18 cellular contexts compared by ENCODE assay signal in the genomic region with DNA sequence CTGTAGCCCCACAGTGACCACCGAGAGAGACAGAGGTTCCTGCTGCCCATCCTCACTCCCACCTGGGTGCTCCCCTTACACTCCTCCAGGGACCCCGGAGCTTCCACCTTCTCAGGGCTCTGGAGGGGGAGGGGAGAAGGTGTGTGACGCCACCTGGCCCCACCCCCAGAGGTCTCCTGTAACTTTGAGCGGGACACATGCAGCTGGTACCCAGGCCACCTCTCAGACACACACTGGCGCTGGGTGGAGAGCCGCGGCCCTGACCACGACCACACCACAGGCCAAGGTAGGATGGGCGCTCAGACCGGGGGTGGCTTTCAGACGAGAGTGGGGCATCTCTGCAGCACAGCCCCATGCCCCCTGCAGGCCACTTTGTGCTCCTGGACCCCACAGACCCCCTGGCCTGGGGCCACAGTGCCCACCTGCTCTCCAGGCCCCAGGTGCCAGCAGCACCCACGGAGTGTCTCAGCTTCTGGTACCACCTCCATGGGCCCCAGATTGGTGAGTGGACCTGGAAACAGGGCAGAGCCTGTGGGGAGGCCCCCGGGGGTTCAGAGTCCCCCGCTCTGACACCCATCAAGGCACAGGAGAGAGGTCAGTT. TPM values are rescaled to one million over a fixed set of nuclear protein-coding genes. Genes with fewer than 3 reads are reported as not detected.
A peak's percentile ranks its signal among the peaks of the same experiment; 100 is the strongest.
DNase-seq lines count a peak whose midpoint lies in the region; ATAC-seq and TF ChIP-seq lines count a peak whose summit lies in the region.
"Had no signal": no experiment of that assay in that cellular context is flagged by ENCODE, and none has a peak within 500 bp of the region (broad histone marks: within the 10 kb centered on the region; RNA-seq: fewer than 3 reads in every experiment).

No MANE protein-coding gene starts in this region.

- H3K36me3 ChIP-seq in SK-N-SH (replicated peaks in 1 of 2; ENCODE audit: control insufficient read depth in 1 of 2, insufficient read depth in 2 of 2, low read length in 1 of 2) (peaks cover 0 to 12% of the 10 kb centered on the region in 2 experiments), mucosa of rectum (ENCODE audit: control insufficient read depth in 2 of 2, insufficient read depth in 2 of 2, low read length in 2 of 2) (peaks cover 9 to 10% of the 10 kb centered on the region in 2 donors)

- no peak overlapping the region for H3K4me2 ChIP-seq in SK-N-SH

- H3K4me1 ChIP-seq in SK-N-SH (ENCODE audit: control insufficient read depth in 1 of 2, insufficient read depth in 2 of 2, low read depth in 1 of 2, low read length in 1 of 2), result peaks cover 0 to 13% of the 10 kb centered on the region in 2 experiments; a peak in 3 of 4 replicates
- peaks cover 45 to 53% of the 10 kb centered on the region in 2 donors for H3K4me1 ChIP-seq in mucosa of rectum (ENCODE audit: control insufficient read depth in 2 of 2, insufficient read depth in 2 of 2, low read length in 2 of 2)
- H3K4me1 ChIP-seq: SJSA1 had no signal

- TF ChIP-seq RAD21 in SK-N-SH (IDR thresholded peaks at IDR 0.05; ENCODE audit: low read length), result no peak

- H3K9me3 ChIP-seq in SK-N-SH (no peaks in the 10 kb centered on the region), mucosa of rectum (ENCODE audit: control insufficient read depth in 2 of 2, low read length in 2 of 2) (no peaks in the 10 kb centered on the region)
- H3K9me3 ChIP-seq: heart left ventricle, SJSA1, upper lobe of right lung had no signal

- H3K4me3 ChIP-seq in SK-N-SH (ENCODE audit: low read depth in 2 of 2, low read length in 1 of 2), result no peak overlapping the region
- H3K4me3 ChIP-seq in GM12875 (ENCODE audit: low read depth, low read length), result no peak overlapping the region
- H3K4me3 ChIP-seq in mucosa of rectum (ENCODE audit: low read length in 2 of 2), result no peak overlapping the region
- H3K4me3 ChIP-seq: heart left ventricle, SJSA1, upper lobe of right lung had no signal

- H3K79me2 ChIP-seq in SK-N-SH (ENCODE audit: insufficient read depth), result no peaks in the 10 kb centered on the region

- no peaks in the 10 kb centered on the region for H4K20me1 ChIP-seq in SK-N-SH (ENCODE audit: insufficient read depth)

- TF ChIP-seq CTCF in SK-N-SH (IDR thresholded peaks at IDR 0.05) (0 out of 2 replicates have a peak, but pooled peaks have one; percentile 13), GM12875 (IDR thresholded peaks at IDR 0.05; ENCODE audit: borderline replicate concordance, insufficient read depth, low read depth, low read length) (0 out of 2 replicates have a peak, but pooled peaks have one; percentile 16)

- H3K9ac ChIP-seq in SK-N-SH, result no peak overlapping the region
- H3K9ac ChIP-seq in mucosa of rectum (ENCODE audit: low read depth in 1 of 2, low read length in 2 of 2), result peak overlapping the region in 1 of 2 donors; percentile 80

- CTCF ChIA-PET in SK-N-SH (lab: Yijun Ruan, JAX), result interaction anchor here (1.4 kb wide), 1 partner anchor 14 kb away, joined by 4 read pairs; a partner anchor contains a TSS

- WGBS in SK-N-SH (ENCODE audit: low lambda C conversion rate), result 84% methylated on average over 5 of the region's 14 CpGs

- no peaks in the 10 kb centered on the region for H3K9me2 ChIP-seq in SK-N-SH

- TF ChIP-seq POLR2A in GM18505 (IDR thresholded peaks at IDR 0.05; ENCODE audit: borderline replicate concordance, extremely low read depth, insufficient read depth, insufficient read length), result no peak

- no peak overlapping the region for H2AFZ ChIP-seq in SK-N-SH (ENCODE audit: low read depth)

- DNase-seq in SK-N-SH (no peak), astrocyte of the hippocampus (ENCODE audit: low read depth, low spot score) (peak; percentile 6), epidermal melanocyte (ENCODE audit: insufficient read length, low spot score) (no peak), T1000 (lab: John Stamatoyannopoulos, UW) (no peak)
- DNase-seq: activated CD4-positive, alpha-beta T cell treated with anti-CD3 and anti-CD28 coated beads for 4 hours; activated naive CD8-positive, alpha-beta T cell treated with anti-CD3 and anti-CD28 coated beads, Interleukin-2, amount 10 ng/mL, durations not matched to agents 7 days and 5 days; activated T-cell treated with anti-CD3 and anti-CD28 coated beads for 4 hours; effector CD4-positive, alpha-beta T cell; mesendoderm; NCI-H524; upper lobe of right lung had no signal

- H3K27me3 ChIP-seq in SK-N-SH (ENCODE audit: insufficient read depth) (no peaks in the 10 kb centered on the region), mucosa of rectum (ENCODE audit: control insufficient read depth in 2 of 2, insufficient read depth in 2 of 2, low read length in 2 of 2) (no peaks in the 10 kb centered on the region)
- H3K27me3 ChIP-seq: heart left ventricle, SJSA1, upper lobe of right lung had no signal

- ATAC-seq in SK-N-SH treated with all-trans-retinoic acid at 6 μM for 48 hours, result no peak
- ATAC-seq in GM18505 (IDR thresholded peaks at IDR 0.05; ENCODE audit: unreplicated experiment), result no peak
- ATAC-seq: heart left ventricle, upper lobe of right lung had no signal

- no peaks in the 10 kb centered on the region for H3F3A ChIP-seq in SK-N-SH (replicated peaks; ENCODE audit: insufficient read depth)

- POLR2A ChIA-PET in SK-N-SH (lab: Yijun Ruan, JAX), result no interaction called here

- TF ChIP-seq EP300 in SK-N-SH (IDR thresholded peaks at IDR 0.05; ENCODE audit: borderline replicate concordance in 1 of 2, low read depth in 1 of 2, low read length in 1 of 2), result no peak

- no peak overlapping the region; a peak in 1 of 4 replicates for H3K27ac ChIP-seq in SK-N-SH (ENCODE audit: low read depth in 2 of 2, low read length in 1 of 2)
- peak overlapping the region; percentile 95 to 96 for H3K27ac ChIP-seq in mucosa of rectum (ENCODE audit: low read depth in 2 of 2, low read length in 2 of 2)
- H3K27ac ChIP-seq: 22Rv1, heart left ventricle, SJSA1, upper lobe of right lung had no signal

TF ChIP-seq in SK-N-SH, 30 proteins besides CTCF, POLR2A, EP300 and RAD21:
- TF ChIP-seq NRF1 (IDR thresholded peaks at IDR 0.05; ENCODE audit: low read depth, low read length) (no peak), FOSL2 (IDR thresholded peaks at IDR 0.05; ENCODE audit: borderline replicate concordance, low read depth) (no peak), TCF12 (IDR thresholded peaks at IDR 0.05) (no peak)
- TF ChIP-seq, protein P1, sequence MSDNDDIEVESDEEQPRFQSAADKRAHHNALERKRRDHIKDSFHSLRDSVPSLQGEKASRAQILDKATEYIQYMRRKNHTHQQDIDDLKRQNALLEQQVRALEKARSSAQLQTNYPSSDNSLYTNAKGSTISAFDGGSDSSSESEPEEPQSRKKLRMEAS (IDR thresholded peaks at IDR 0.05; ENCODE audit: low read depth), result no peak
- TF ChIP-seq, protein P2, sequence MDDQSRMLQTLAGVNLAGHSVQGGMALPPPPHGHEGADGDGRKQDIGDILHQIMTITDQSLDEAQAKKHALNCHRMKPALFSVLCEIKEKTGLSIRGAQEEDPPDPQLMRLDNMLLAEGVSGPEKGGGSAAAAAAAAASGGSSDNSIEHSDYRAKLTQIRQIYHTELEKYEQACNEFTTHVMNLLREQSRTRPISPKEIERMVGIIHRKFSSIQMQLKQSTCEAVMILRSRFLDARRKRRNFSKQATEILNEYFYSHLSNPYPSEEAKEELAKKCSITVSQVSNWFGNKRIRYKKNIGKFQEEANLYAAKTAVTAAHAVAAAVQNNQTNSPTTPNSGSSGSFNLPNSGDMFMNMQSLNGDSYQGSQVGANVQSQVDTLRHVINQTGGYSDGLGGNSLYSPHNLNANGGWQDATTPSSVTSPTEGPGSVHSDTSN (IDR thresholded peaks at IDR 0.05), result no peak

TF ChIP-seq in SK-N-SH treated with all-trans-retinoic acid at 6 μM for 48 hours, 23 proteins besides CTCF, POLR2A, EP300 and RAD21 (continues in another document):
- no peak for TF ChIP-seq ARNTL (CRISPR knock-in tag; IDR thresholded peaks at IDR 0.05; ENCODE audit: borderline replicate concordance, low read depth)
- TF ChIP-seq PPARA (CRISPR knock-in tag; IDR thresholded peaks at IDR 0.05; ENCODE audit: borderline replicate concordance), result no peak
- no peak for TF ChIP-seq ZNF565 (CRISPR knock-in tag; conservative IDR thresholded peaks at IDR 0.05; ENCODE audit: low read depth)
- TF ChIP-seq, protein P3, sequence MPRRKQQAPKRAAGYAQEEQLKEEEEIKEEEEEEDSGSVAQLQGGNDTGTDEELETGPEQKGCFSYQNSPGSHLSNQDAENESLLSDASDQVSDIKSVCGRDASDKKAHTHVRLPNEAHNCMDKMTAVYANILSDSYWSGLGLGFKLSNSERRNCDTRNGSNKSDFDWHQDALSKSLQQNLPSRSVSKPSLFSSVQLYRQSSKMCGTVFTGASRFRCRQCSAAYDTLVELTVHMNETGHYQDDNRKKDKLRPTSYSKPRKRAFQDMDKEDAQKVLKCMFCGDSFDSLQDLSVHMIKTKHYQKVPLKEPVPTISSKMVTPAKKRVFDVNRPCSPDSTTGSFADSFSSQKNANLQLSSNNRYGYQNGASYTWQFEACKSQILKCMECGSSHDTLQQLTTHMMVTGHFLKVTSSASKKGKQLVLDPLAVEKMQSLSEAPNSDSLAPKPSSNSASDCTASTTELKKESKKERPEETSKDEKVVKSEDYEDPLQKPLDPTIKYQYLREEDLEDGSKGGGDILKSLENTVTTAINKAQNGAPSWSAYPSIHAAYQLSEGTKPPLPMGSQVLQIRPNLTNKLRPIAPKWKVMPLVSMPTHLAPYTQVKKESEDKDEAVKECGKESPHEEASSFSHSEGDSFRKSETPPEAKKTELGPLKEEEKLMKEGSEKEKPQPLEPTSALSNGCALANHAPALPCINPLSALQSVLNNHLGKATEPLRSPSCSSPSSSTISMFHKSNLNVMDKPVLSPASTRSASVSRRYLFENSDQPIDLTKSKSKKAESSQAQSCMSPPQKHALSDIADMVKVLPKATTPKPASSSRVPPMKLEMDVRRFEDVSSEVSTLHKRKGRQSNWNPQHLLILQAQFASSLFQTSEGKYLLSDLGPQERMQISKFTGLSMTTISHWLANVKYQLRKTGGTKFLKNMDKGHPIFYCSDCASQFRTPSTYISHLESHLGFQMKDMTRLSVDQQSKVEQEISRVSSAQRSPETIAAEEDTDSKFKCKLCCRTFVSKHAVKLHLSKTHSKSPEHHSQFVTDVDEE (CRISPR knock-in tag; IDR thresholded peaks at IDR 0.05), result no peak

RNA-seq across cellular contexts. Expression of a gene that starts 4.5 kb away (rescaled TPM):
- 4.2 and 5.0 TPM in 2 replicates for polyA plus RNA-seq in SK-N-SH (2012; rRNA removed)
- 0.45 and 0.63 TPM in 2 replicates for polyA plus RNA-seq in SK-N-SH (2012; cell fraction: cytosol; rRNA removed)
- polyA plus RNA-seq in SK-N-SH (2012; cell fraction: nucleus; rRNA removed), result 46.4 and 69.8 TPM in 2 replicates

RNA-seq across cellular contexts. Expression of a gene that starts 7.4 kb away (rescaled TPM):
- 338 and 517 TPM in 2 replicates for polyA plus RNA-seq in SK-N-SH (2012; rRNA removed)
- polyA plus RNA-seq in SK-N-SH (2012; cell fraction: cytosol; rRNA removed), result 293 and 298 TPM in 2 replicates
- 329 and 407 TPM in 2 replicates for polyA plus RNA-seq in SK-N-SH (2012; cell fraction: nucleus; rRNA removed)

RNA-seq across cellular contexts. Expression of a gene that starts 9.5 kb away (rescaled TPM):
- polyA plus RNA-seq in SK-N-SH (2012; rRNA removed), result 756 and 1,070 TPM in 2 replicates
- 867 and 896 TPM in 2 replicates for polyA plus RNA-seq in SK-N-SH (2012; cell fraction: cytosol; rRNA removed)
- 430 and 459 TPM in 2 replicates for polyA plus RNA-seq in SK-N-SH (2012; cell fraction: nucleus; rRNA removed)

RNA-seq across cellular contexts. Expression of a gene that starts 14.4 kb away (rescaled TPM):
- polyA plus RNA-seq in SK-N-SH (2012; rRNA removed), result 2.4 and 2.6 TPM in 2 replicates
- polyA plus RNA-seq in SK-N-SH (2012; cell fraction: cytosol; rRNA removed), result 0.68 and 1.0 TPM in 2 replicates
- polyA plus RNA-seq in SK-N-SH (2012; cell fraction: nucleus; rRNA removed), result 23.3 and 46.7 TPM in 2 replicates

RNA-seq across cellular contexts. Expression of a gene that starts 29.7 kb away (rescaled TPM):
- polyA plus RNA-seq in SK-N-SH (2012; rRNA removed), result 13.3 and 15.4 TPM in 2 replicates
- polyA plus RNA-seq in SK-N-SH (2012; cell fraction: cytosol; rRNA removed), result 4.9 and 8.3 TPM in 2 replicates
- 35.0 and 39.8 TPM in 2 replicates for polyA plus RNA-seq in SK-N-SH (2012; cell fraction: nucleus; rRNA removed)

Comparison
In these comparisons a context has a peak if more than half of its experiments do, and no peak if none do; other contexts are left out.
1. H3K27ac ChIP-seq: peak in mucosa of rectum (2 of 2); none in SK-N-SH (0 of 2).